ENCODE assay signal across 8 cellular contexts in the genomic region with DNA sequence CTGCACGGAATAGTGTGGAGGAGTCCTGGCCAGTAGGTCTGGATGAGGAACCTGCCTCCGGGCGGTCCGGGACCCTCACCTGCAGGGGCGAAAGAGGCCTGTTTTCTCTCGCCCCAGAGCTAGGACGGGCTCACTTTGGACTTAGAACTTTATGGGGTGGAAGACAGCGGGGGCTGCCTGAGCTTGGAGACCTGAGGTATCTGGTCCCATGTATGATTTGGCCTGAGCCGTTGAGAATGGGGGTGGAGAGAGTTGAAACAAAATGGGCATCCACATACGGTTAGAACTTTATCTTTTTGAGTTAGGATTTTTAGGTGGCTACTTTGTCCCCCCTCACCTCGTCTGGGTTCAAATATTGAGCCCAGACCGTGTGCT. TPM values are rescaled to one million over a fixed set of nuclear protein-coding genes. Genes with fewer than 3 reads are reported as not detected.
DNase-seq lines count a peak whose midpoint lies in the region; ATAC-seq, FAIRE-seq and TF ChIP-seq lines count a peak whose summit lies in the region.

No MANE protein-coding gene starts in this region.

- POLR2A ChIA-PET in CD4-positive, alpha-beta memory T cell (lab: Charles Lee; ENCODE audit: partially characterized antibody), result interaction anchor here (0.6 to 3.9 kb wide), 24 partner anchors 9 to 1571 kb away, joined by 3 to 124 read pairs (median 6); partner anchors contain the start of genes BRD8, CDC25C, EGR1 and FAM53C

- H3K9me3 Mint-ChIP-seq in CD4-positive, alpha-beta memory T cell, result peaks cover 0 to 4% (median 0%) of the 10 kb centered on the region in 8 donors

- H3K27ac ChIP-seq in CD4-positive, alpha-beta memory T cell (ENCODE audit: low read depth, low read length), result peak overlapping the region; percentile 100
- H3K27ac ChIP-seq in ascending aorta, result peak overlapping the region; percentile 95 to 99
- H3K27ac ChIP-seq in testis, result peak overlapping the region; percentile 97 to 98

- peak; percentile 78 for FAIRE-seq in GM19239 (lab: Jason Lieb, UNC)

- peaks cover 0 to 38% of the 10 kb centered on the region in 2 donors for H3K36me3 Mint-ChIP-seq in CD4-positive, alpha-beta memory T cell

- peak overlapping the region; percentile 95 to 100 (median 100) for H3K4me3 Mint-ChIP-seq in CD4-positive, alpha-beta memory T cell

- intact Hi-C loops in CD4-positive, alpha-beta memory T cell (cut with micrococcal nuclease), result loop anchor here (1.0 to 2.0 kb wide), 7 partner anchors 32 to 750 kb away; partner anchors contain the start of genes BRD8, EGR1, HSPA9 and KIF20A
- intact Hi-C loops in ascending aorta (cut with DNase I), result loop anchor here (1.0 to 5.0 kb wide), 8 partner anchors 32 to 859 kb away; partner anchors contain the start of genes EGR1, HSPA9, KDM3B and SIL1
- intact Hi-C loops in testis (cut with DNase I; ENCODE audit: low total_unique reads), result no loop called here

- no peaks in the 10 kb centered on the region for H3K36me3 ChIP-seq in CD4-positive, alpha-beta memory T cell (ENCODE audit: insufficient read depth, low read length)
- H3K36me3 ChIP-seq in ascending aorta (no peaks in the 10 kb centered on the region), kidney epithelial cell (ENCODE audit: control insufficient read depth, insufficient read depth, low read length) (no peaks in the 10 kb centered on the region), testis (ENCODE audit: low read depth, missing control alignments) (no peaks in the 10 kb centered on the region)

- peaks cover 78% of the 10 kb centered on the region for H3K4me1 ChIP-seq in CD4-positive, alpha-beta memory T cell (ENCODE audit: insufficient read depth, low read length)
- H3K4me1 ChIP-seq in ascending aorta (peaks cover 16 to 38% of the 10 kb centered on the region in 2 donors), testis (peaks cover 59% of the 10 kb centered on the region)

- WGBS in testis, 2 donors, result 0% methylated on average over 10 to 12 of the region's 12 CpGs

- DNase-seq in CD4-positive, alpha-beta memory T cell, result no peak
- DNase-seq in GM19239 (ENCODE audit: insufficient read length, low spot score) (no peak), ascending aorta (ENCODE audit: low spot score in 2 of 2) (no peak), kidney epithelial cell (ENCODE audit: low read depth) (no peak), testis (no peak), erythroblast (lab: John Stamatoyannopoulos, UW) (no peak), midbrain (lab: John Stamatoyannopoulos, UW) (no peak)

- TF ChIP-seq POLR2A in testis (IDR thresholded peaks at IDR 0.05) (no peak), erythroblast (IDR thresholded peaks at IDR 0.05; ENCODE audit: low read length) (no peak)

- peak in 1 of 3 experiments; percentile 4 for TF ChIP-seq CTCF in ascending aorta (IDR thresholded peaks at IDR 0.05)
- TF ChIP-seq CTCF in kidney epithelial cell (IDR thresholded peaks at IDR 0.05; ENCODE audit: insufficient read depth, low read length, poor library complexity, severe bottlenecking), result no peak
- no peak for TF ChIP-seq CTCF in testis (IDR thresholded peaks at IDR 0.05)

- no peaks in the 10 kb centered on the region for H3K27me3 Mint-ChIP-seq in CD4-positive, alpha-beta memory T cell

- H3K27ac Mint-ChIP-seq in CD4-positive, alpha-beta memory T cell, result peak overlapping the region; percentile 99 to 100 (median 100)

- H3K9me3 ChIP-seq in CD4-positive, alpha-beta memory T cell (ENCODE audit: control insufficient read depth in 1 of 2, low read length in 2 of 2), result no peaks in the 10 kb centered on the region
- H3K9me3 ChIP-seq in ascending aorta, result no peaks in the 10 kb centered on the region
- H3K9me3 ChIP-seq in testis, result no peaks in the 10 kb centered on the region

- CTCF ChIA-PET in CD4-positive, alpha-beta memory T cell (lab: Charles Lee; ENCODE audit: partially characterized antibody), result interaction anchor here (0.6 to 2.9 kb wide), 13 partner anchors 9 to 859 kb away, joined by 3 to 21 read pairs (median 4); partner anchors contain the start of genes CDC25C, EGR1, HSPA9 and KDM3B

- peak overlapping the region; percentile 80 to 92 for H3K4me3 ChIP-seq in CD4-positive, alpha-beta memory T cell (ENCODE audit: low read length in 2 of 2)
- H3K4me3 ChIP-seq in ascending aorta (peak overlapping the region; percentile 95 to 99), kidney epithelial cell (ENCODE audit: low read depth, low read length) (peak overlapping the region; percentile 71), testis (peak overlapping the region; percentile 87 to 89)

- peaks cover 50 to 88% (median 73%) of the 10 kb centered on the region in 4 donors for H3K4me1 Mint-ChIP-seq in CD4-positive, alpha-beta memory T cell

- no peaks in the 10 kb centered on the region for H3K27me3 ChIP-seq in CD4-positive, alpha-beta memory T cell (ENCODE audit: insufficient read depth, low read length)
- H3K27me3 ChIP-seq in ascending aorta (no peaks in the 10 kb centered on the region), kidney epithelial cell (ENCODE audit: control insufficient read depth, insufficient read depth, low read length) (no peaks in the 10 kb centered on the region), testis (no peaks in the 10 kb centered on the region)

- peak; percentile 50 for ATAC-seq in HG03354 (IDR thresholded peaks at IDR 0.05; ENCODE audit: poor library complexity, severe bottlenecking, unreplicated experiment)

RNA-seq across cellular contexts. Expression of gene ETF1, which starts 0.7 kb away (rescaled TPM):
- 10 to 100 TPM; 42.6 to 46.5 TPM for total RNA-seq in CD4-positive, alpha-beta memory T cell
- 10 to 100 TPM; 31.1 to 45.2 TPM for polyA plus RNA-seq in CD4-positive, alpha-beta memory T cell
- total RNA-seq in ascending aorta, result 28.2 TPM
- 123 and 149 TPM in 2 replicates for total RNA-seq in kidney epithelial cell
- total RNA-seq in testis, result 10 to 100 TPM; 74.3 to 75.3 TPM
- polyA plus RNA-seq in testis (ENCODE audit: insufficient read depth, low read depth, low replicate concordance), result 103 TPM

RNA-seq across cellular contexts. Expression of gene HSPA9, which starts 31.5 kb away (rescaled TPM):
- 100 to 1,000 TPM; 144 to 171 TPM for total RNA-seq in CD4-positive, alpha-beta memory T cell
- polyA plus RNA-seq in CD4-positive, alpha-beta memory T cell, result 100 to 1,000 TPM; 144 to 163 TPM
- 75.5 TPM for total RNA-seq in ascending aorta
- total RNA-seq in kidney epithelial cell, result 584 and 695 TPM in 2 replicates
- total RNA-seq in testis, result 100 to 1,000 TPM; 205 to 243 TPM
- 145 TPM for polyA plus RNA-seq in testis (ENCODE audit: insufficient read depth, low read depth, low replicate concordance)
